In the genomic region with DNA sequence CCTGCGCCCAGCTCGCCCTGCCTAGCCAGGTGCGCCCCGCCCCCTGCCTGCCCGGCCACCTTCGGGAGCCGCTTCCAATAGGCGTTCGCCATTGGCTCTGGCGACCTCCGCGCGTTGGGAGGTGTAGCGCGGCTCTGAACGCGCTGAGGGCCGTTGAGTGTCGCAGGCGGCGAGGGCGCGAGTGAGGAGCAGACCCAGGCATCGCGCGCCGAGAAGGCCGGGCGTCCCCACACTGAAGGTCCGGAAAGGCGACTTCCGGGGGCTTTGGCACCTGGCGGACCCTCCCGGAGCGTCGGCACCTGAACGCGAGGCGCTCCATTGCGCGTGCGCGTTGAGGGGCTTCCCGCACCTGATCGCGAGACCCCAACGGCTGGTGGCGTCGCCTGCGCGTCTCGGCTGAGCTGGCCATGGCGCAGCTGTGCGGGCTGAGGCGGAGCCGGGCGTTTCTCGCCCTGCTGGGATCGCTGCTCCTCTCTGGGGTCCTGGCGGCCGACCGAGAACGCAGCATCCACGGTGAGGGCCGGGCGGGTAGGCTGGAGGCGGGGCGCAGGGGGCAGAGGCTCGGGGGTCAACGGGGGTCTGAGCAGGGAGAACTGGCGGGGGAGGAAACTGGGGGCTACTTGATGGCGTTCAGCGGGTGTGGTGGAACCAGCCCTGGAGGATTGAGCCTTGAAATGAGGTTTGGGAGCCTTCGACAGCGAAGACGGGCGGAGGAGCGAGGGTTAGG, we compare ENCODE assay signal across 2 cellular contexts.
TF ChIP-seq lines count a peak whose summit lies in the region.

A gene with protein sequence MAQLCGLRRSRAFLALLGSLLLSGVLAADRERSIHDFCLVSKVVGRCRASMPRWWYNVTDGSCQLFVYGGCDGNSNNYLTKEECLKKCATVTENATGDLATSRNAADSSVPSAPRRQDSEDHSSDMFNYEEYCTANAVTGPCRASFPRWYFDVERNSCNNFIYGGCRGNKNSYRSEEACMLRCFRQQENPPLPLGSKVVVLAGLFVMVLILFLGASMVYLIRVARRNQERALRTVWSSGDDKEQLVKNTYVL (plus strand): TSS at position 88 of the 727 bp plus-strand sequence. CDS start 320 bp downstream, at position 408.

TF ChIP-seq in WTC11, 78 proteins besides CTCF, POLR2A, EP300 and RAD21 (continued from another document and continues in another):
- TF ChIP-seq ZNF138 (CRISPR knock-in tag; conservative IDR thresholded peaks at IDR 0.05) = peak; percentile 88
- TF ChIP-seq, protein P1, sequence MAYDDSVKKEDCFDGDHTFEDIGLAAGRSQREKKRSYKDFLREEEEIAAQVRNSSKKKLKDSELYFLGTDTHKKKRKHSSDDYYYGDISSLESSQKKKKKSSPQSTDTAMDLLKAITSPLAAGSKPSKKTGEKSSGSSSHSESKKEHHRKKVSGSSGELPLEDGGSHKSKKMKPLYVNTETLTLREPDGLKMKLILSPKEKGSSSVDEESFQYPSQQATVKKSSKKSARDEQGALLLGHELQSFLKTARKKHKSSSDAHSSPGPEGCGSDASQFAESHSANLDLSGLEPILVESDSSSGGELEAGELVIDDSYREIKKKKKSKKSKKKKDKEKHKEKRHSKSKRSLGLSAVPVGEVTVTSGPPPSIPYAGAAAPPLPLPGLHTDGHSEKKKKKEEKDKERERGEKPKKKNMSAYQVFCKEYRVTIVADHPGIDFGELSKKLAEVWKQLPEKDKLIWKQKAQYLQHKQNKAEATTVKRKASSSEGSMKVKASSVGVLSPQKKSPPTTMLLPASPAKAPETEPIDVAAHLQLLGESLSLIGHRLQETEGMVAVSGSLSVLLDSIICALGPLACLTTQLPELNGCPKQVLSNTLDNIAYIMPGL (CRISPR knock-in tag; IDR thresholded peaks at IDR 0.05) = peak; percentile 72
- peak; percentile 66; the same call in 1 of the 2 replicates for TF ChIP-seq ARID4B (CRISPR knock-in tag; IDR thresholded peaks at IDR 0.05; ENCODE audit: borderline replicate concordance)
- TF ChIP-seq NFE2L1 (CRISPR knock-in tag; IDR thresholded peaks at IDR 0.05) = 0 out of 2 replicates have a peak, but pooled peaks have one; percentile 45
- TF ChIP-seq TP53 (CRISPR knock-in tag; IDR thresholded peaks at IDR 0.05) = peak; percentile 96
- 0 out of 2 replicates have a peak, but pooled peaks have one; percentile 56 for TF ChIP-seq TCF7 (CRISPR knock-in tag; IDR thresholded peaks at IDR 0.05; ENCODE audit: low read depth)
- peak; percentile 83; the same call in 1 of the 2 replicates for TF ChIP-seq NR3C1 (CRISPR knock-in tag; conservative IDR thresholded peaks at IDR 0.05; ENCODE audit: low read depth)
- TF ChIP-seq AFF4 (CRISPR knock-in tag; IDR thresholded peaks at IDR 0.05; ENCODE audit: borderline replicate concordance) = no peak; the same call in 1 of the 2 replicates
- peak; percentile 80; the same call in 1 of the 2 replicates for TF ChIP-seq CREB1 (CRISPR knock-in tag; IDR thresholded peaks at IDR 0.05)
- TF ChIP-seq NFYB (CRISPR knock-in tag; conservative IDR thresholded peaks at IDR 0.05; ENCODE audit: low read depth) = peak; percentile 25; the same call in 1 of the 2 replicates
- TF ChIP-seq KAT7 (CRISPR knock-in tag; IDR thresholded peaks at IDR 0.05; ENCODE audit: borderline replicate concordance) = 0 out of 2 replicates have a peak, but pooled peaks have one; percentile 16

TF ChIP-seq in H1, 55 proteins besides CTCF, POLR2A, EP300 and RAD21 (continued from another document and continues in another):
- TF ChIP-seq SP1 (IDR thresholded peaks at IDR 0.05; ENCODE audit: low read depth, low read length) (no peak), MAFK (IDR thresholded peaks at IDR 0.05; ENCODE audit: low read depth, low read length) (no peak), TAF7 (optimal IDR thresholded peaks at IDR 0.05; ENCODE audit: borderline replicate concordance, low read depth, low read length) (peak; percentile 92), GABPA (IDR thresholded peaks at IDR 0.05; ENCODE audit: borderline replicate concordance, insufficient read depth, low read length) (peak; percentile 86), RFX5 (IDR thresholded peaks at IDR 0.05; ENCODE audit: borderline replicate concordance, low read depth, low read length) (no peak), BRCA1 (IDR thresholded peaks at IDR 0.05; ENCODE audit: low read depth, low read length) (peak; percentile 84), POU5F1 (IDR thresholded peaks at IDR 0.05; ENCODE audit: low read depth, low read length) (no peak), TEAD4 (IDR thresholded peaks at IDR 0.05; ENCODE audit: low read depth, low read length) (no peak), TCF12 (IDR thresholded peaks at IDR 0.05; ENCODE audit: low read depth, low read length) (no peak), GTF2F1 (IDR thresholded peaks at IDR 0.05; ENCODE audit: borderline replicate concordance, low read depth, low read length) (no peak), RXRA (IDR thresholded peaks at IDR 0.05; ENCODE audit: insufficient read depth, low read depth, low read length) (no peak), SUZ12 (IDR thresholded peaks at IDR 0.05; ENCODE audit: low read length) (no peak), CHD1 (IDR thresholded peaks at IDR 0.05; ENCODE audit: low read depth, low read length) (no peak), USF2 (IDR thresholded peaks at IDR 0.05; ENCODE audit: low read length) (no peak), SAP30 (IDR thresholded peaks at IDR 0.05; ENCODE audit: insufficient read depth, insufficient replicate concordance, low read length) (no peak), ZNF274 (IDR thresholded peaks at IDR 0.05; ENCODE audit: borderline replicate concordance, extremely low read depth, low read length) (no peak), MAX (IDR thresholded peaks at IDR 0.05) (no peak; the same call in 1 of the 2 replicates), JUN (IDR thresholded peaks at IDR 0.05; ENCODE audit: low read depth, low read length) (no peak), HDAC6 (IDR thresholded peaks at IDR 0.05; ENCODE audit: low read depth, low read length) (no peak), EZH2 (IDR thresholded peaks at IDR 0.05; ENCODE audit: low read depth, low read length, severe bottlenecking) (no peak), JUND (IDR thresholded peaks at IDR 0.05; ENCODE audit: low read length) (no peak), CHD2 (IDR thresholded peaks at IDR 0.05; ENCODE audit: low read length) (peak; percentile 96), RBBP5 (IDR thresholded peaks at IDR 0.05; ENCODE audit: borderline replicate concordance, low read depth, low read length) (peak; percentile 40; the same call in 1 of the 2 replicates), TAF1 (IDR thresholded peaks at IDR 0.05; ENCODE audit: low read depth, low read length) (peak; percentile 81), BCL11A (IDR thresholded peaks at IDR 0.05; ENCODE audit: low read depth in 2 of 2, low read length in 2 of 2) (no peak), SIN3A (conservative IDR thresholded peaks at IDR 0.05 in 1 of 2, IDR thresholded peaks at IDR 0.05 in 1 of 2; ENCODE audit: low read depth in 1 of 2, low read length in 2 of 2) (peak; percentile 27 to 46; a peak in 3 of 4 replicates), TBP (IDR thresholded peaks at IDR 0.05; ENCODE audit: low read depth, low read length) (peak; percentile 60; the same call in 1 of the 2 replicates), BACH1 (IDR thresholded peaks at IDR 0.05; ENCODE audit: low read length) (0 out of 2 replicates have a peak, but pooled peaks have one; percentile 11), CTBP2 (IDR thresholded peaks at IDR 0.05; ENCODE audit: borderline replicate concordance, insufficient read depth, insufficient read length, low read length) (no peak), SP4 (IDR thresholded peaks at IDR 0.05; ENCODE audit: low read length) (peak; percentile 38; the same call in 1 of the 2 replicates), FOSL1 (IDR thresholded peaks at IDR 0.05; ENCODE audit: insufficient read depth, low read depth, low read length) (no peak), ASH2L (IDR thresholded peaks at IDR 0.05; ENCODE audit: low read length) (peak; percentile 84), POLR2AphosphoS5 (IDR thresholded peaks at IDR 0.05; ENCODE audit: low read depth, low read length) (peak; percentile 93), YY1 (IDR thresholded peaks at IDR 0.05; ENCODE audit: low read depth, low read length) (peak; percentile 57; the same call in 1 of the 2 replicates), ATF3 (IDR thresholded peaks at IDR 0.05; ENCODE audit: insufficient read depth, low read depth, low read length) (no peak), KDM1A (IDR thresholded peaks at IDR 0.05; ENCODE audit: borderline replicate concordance, low read length) (no peak), CBX5 (IDR thresholded peaks at IDR 0.05; ENCODE audit: low read depth, low read length) (no peak), SIX5 (IDR thresholded peaks at IDR 0.05; ENCODE audit: low read depth, low read length) (0 out of 2 replicates have a peak, but pooled peaks have one; percentile 5)
- TF ChIP-seq, protein P2, sequence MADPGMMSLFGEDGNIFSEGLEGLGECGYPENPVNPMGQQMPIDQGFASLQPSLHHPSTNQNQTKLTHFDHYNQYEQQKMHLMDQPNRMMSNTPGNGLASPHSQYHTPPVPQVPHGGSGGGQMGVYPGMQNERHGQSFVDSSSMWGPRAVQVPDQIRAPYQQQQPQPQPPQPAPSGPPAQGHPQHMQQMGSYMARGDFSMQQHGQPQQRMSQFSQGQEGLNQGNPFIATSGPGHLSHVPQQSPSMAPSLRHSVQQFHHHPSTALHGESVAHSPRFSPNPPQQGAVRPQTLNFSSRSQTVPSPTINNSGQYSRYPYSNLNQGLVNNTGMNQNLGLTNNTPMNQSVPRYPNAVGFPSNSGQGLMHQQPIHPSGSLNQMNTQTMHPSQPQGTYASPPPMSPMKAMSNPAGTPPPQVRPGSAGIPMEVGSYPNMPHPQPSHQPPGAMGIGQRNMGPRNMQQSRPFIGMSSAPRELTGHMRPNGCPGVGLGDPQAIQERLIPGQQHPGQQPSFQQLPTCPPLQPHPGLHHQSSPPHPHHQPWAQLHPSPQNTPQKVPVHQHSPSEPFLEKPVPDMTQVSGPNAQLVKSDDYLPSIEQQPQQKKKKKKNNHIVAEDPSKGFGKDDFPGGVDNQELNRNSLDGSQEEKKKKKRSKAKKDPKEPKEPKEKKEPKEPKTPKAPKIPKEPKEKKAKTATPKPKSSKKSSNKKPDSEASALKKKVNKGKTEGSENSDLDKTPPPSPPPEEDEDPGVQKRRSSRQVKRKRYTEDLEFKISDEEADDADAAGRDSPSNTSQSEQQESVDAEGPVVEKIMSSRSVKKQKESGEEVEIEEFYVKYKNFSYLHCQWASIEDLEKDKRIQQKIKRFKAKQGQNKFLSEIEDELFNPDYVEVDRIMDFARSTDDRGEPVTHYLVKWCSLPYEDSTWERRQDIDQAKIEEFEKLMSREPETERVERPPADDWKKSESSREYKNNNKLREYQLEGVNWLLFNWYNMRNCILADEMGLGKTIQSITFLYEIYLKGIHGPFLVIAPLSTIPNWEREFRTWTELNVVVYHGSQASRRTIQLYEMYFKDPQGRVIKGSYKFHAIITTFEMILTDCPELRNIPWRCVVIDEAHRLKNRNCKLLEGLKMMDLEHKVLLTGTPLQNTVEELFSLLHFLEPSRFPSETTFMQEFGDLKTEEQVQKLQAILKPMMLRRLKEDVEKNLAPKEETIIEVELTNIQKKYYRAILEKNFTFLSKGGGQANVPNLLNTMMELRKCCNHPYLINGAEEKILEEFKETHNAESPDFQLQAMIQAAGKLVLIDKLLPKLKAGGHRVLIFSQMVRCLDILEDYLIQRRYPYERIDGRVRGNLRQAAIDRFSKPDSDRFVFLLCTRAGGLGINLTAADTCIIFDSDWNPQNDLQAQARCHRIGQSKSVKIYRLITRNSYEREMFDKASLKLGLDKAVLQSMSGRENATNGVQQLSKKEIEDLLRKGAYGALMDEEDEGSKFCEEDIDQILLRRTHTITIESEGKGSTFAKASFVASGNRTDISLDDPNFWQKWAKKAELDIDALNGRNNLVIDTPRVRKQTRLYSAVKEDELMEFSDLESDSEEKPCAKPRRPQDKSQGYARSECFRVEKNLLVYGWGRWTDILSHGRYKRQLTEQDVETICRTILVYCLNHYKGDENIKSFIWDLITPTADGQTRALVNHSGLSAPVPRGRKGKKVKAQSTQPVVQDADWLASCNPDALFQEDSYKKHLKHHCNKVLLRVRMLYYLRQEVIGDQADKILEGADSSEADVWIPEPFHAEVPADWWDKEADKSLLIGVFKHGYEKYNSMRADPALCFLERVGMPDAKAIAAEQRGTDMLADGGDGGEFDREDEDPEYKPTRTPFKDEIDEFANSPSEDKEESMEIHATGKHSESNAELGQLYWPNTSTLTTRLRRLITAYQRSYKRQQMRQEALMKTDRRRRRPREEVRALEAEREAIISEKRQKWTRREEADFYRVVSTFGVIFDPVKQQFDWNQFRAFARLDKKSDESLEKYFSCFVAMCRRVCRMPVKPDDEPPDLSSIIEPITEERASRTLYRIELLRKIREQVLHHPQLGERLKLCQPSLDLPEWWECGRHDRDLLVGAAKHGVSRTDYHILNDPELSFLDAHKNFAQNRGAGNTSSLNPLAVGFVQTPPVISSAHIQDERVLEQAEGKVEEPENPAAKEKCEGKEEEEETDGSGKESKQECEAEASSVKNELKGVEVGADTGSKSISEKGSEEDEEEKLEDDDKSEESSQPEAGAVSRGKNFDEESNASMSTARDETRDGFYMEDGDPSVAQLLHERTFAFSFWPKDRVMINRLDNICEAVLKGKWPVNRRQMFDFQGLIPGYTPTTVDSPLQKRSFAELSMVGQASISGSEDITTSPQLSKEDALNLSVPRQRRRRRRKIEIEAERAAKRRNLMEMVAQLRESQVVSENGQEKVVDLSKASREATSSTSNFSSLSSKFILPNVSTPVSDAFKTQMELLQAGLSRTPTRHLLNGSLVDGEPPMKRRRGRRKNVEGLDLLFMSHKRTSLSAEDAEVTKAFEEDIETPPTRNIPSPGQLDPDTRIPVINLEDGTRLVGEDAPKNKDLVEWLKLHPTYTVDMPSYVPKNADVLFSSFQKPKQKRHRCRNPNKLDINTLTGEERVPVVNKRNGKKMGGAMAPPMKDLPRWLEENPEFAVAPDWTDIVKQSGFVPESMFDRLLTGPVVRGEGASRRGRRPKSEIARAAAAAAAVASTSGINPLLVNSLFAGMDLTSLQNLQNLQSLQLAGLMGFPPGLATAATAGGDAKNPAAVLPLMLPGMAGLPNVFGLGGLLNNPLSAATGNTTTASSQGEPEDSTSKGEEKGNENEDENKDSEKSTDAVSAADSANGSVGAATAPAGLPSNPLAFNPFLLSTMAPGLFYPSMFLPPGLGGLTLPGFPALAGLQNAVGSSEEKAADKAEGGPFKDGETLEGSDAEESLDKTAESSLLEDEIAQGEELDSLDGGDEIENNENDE (IDR thresholded peaks at IDR 0.05; ENCODE audit: insufficient replicate concordance, low read length) = no peak
- TF ChIP-seq, protein P3, sequence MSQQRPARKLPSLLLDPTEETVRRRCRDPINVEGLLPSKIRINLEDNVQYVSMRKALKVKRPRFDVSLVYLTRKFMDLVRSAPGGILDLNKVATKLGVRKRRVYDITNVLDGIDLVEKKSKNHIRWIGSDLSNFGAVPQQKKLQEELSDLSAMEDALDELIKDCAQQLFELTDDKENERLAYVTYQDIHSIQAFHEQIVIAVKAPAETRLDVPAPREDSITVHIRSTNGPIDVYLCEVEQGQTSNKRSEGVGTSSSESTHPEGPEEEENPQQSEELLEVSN (IDR thresholded peaks at IDR 0.05) = no peak; the same call in 1 of the 2 replicates
